9 cellular contexts compared by ENCODE assay signal in the genomic region with DNA sequence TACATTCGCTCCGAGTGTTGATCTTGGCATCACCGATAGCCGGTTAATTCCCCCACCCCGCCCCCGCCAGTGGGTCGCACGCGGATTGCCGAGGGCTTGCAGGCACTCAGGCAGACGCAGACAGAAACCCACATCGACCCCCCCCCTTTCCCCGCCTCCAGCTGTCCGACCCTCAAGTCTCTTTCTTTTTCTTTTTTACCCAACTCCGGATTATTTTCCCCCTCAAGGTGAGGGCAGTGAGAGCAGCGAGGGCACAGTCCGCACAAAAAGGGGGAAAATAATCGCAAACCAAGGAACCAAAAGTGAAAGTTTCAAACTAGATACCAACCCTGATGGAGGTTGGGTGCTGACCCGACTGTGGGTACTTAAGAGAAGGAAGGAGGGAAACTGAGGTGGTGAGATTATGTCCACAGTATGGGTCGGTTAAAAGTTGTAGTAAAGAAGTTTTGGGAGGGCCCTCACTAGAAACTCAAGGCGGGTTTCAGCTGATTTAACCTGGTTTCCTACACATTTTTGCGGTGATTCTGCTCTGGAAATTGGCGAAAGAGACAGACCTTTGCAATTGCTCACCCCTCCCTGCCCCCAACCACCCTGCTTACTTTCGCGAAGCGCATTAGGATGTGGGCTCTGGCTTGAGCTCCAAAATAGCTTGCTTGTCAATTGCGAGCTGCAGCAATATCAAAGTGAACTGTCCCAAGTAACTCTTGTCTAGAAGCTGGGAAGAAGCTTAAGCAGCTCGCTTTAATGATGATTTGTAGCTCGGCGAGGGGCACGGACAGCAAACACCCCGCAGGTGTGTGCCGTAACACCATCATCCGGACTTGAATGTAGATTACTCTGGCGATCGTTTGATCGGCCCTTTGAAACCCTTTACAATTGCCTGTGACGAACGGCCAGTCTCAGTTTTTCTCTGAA. TPM values are rescaled to one million over a fixed set of nuclear protein-coding genes. Genes with fewer than 3 reads are reported as not detected.
DNase-seq lines count a peak whose midpoint lies in the region; TF ChIP-seq lines count a peak whose summit lies in the region.
"Had no signal": no experiment of that assay in that cellular context is flagged by ENCODE, and none has a peak within 500 bp of the region (broad histone marks: within the 10 kb centered on the region; RNA-seq: fewer than 3 reads in every experiment).

No MANE protein-coding gene starts in this region.

- in situ Hi-C loops in GM13977 (cut with MboI; ENCODE audit: low pct_unique_long_range_greater_than_20kb, low sequenced_read_pairs, unreplicated experiment): no loop called here

- H2AFZ ChIP-seq in osteoblast (ENCODE audit: low read length): no peak overlapping the region

- peaks cover 70% of the 10 kb centered on the region for H3K27me3 ChIP-seq in osteoblast (ENCODE audit: insufficient read depth, low read length)

- H3K4me2 ChIP-seq in osteoblast (ENCODE audit: insufficient read depth, low read length): peak overlapping the region; percentile 64

- DNase-seq in COR-L47 (lab: John Stamatoyannopoulos, UW): peak; percentile 84
- DNase-seq in NCI-H748 treated with DMSO at 0.1 percent for 48 hours (lab: John Stamatoyannopoulos, UW): peak; percentile 43
- DNase-seq in epithelial cell of proximal tubule (ENCODE audit: low read depth): no peak
- no peak for DNase-seq in osteoblast (ENCODE audit: insufficient read length, low spot score, missing footprints)
- no peak for DNase-seq in ureter (ENCODE audit: low spot score)
- DNase-seq in NOMO-1 treated with DMSO at 0.1 percent for 48 hours (lab: John Stamatoyannopoulos, UW; ENCODE audit: unreplicated experiment): no peak
- no peak for DNase-seq in NCI-H82 treated with DMSO at 0.1 percent for 48 hours (lab: John Stamatoyannopoulos, UW; ENCODE audit: unreplicated experiment)
- no peak for DNase-seq in GM13977 (ENCODE audit: low spot score)

- no peaks in the 10 kb centered on the region for H3K4me1 ChIP-seq in osteoblast (ENCODE audit: insufficient read depth, low read length)

- H3K27ac ChIP-seq in osteoblast (ENCODE audit: low read depth, low read length): no peak overlapping the region

- H3K36me3 ChIP-seq in osteoblast (ENCODE audit: insufficient read depth, low read length): no peaks in the 10 kb centered on the region

- TF ChIP-seq CTCF in epithelial cell of proximal tubule (conservative IDR thresholded peaks at IDR 0.05; ENCODE audit: low read depth, low read length) (no peak), osteoblast (IDR thresholded peaks at IDR 0.05; ENCODE audit: extremely low read depth, low read depth, low read length) (no peak), GM13977 (IDR thresholded peaks at IDR 0.05; ENCODE audit: extremely low read depth, insufficient read depth, missing control alignments) (no peak)

- H3K79me2 ChIP-seq in osteoblast (ENCODE audit: insufficient read depth, low read length): no peaks in the 10 kb centered on the region

- H3K9me3 ChIP-seq in osteoblast (ENCODE audit: low read depth, low read length): no peaks in the 10 kb centered on the region

- H3K4me3 ChIP-seq in epithelial cell of proximal tubule (ENCODE audit: low read depth, low read length): peak overlapping the region; percentile 13
- peak overlapping the region; percentile 50 for H3K4me3 ChIP-seq in osteoblast (ENCODE audit: insufficient read depth, low read length)

- no peaks in the 10 kb centered on the region for H4K20me1 ChIP-seq in osteoblast (ENCODE audit: insufficient read depth, low read length)

RNA-seq across cellular contexts. Expression of a gene that starts 15.7 kb away (rescaled TPM):
- total RNA-seq in epithelial cell of proximal tubule (not detected in 2 replicates), osteoblast (not detected in 2 replicates), ureter (0.16 TPM)
- total RNA-seq: pulmonary artery endothelial cell had no signal

Comparison
In these comparisons a context has a peak if more than half of its experiments do, and no peak if none do; other contexts are left out.
1. DNase-seq: peak in COR-L47 (single experiment) and NCI-H748 treated with DMSO at 0.1 percent for 48 hours (single experiment); none in epithelial cell of proximal tubule (single experiment), osteoblast (single experiment), ureter (single experiment), NOMO-1 treated with DMSO at 0.1 percent for 48 hours (single experiment), NCI-H82 treated with DMSO at 0.1 percent for 48 hours (single experiment) and GM13977 (single experiment).